In the genomic region with DNA sequence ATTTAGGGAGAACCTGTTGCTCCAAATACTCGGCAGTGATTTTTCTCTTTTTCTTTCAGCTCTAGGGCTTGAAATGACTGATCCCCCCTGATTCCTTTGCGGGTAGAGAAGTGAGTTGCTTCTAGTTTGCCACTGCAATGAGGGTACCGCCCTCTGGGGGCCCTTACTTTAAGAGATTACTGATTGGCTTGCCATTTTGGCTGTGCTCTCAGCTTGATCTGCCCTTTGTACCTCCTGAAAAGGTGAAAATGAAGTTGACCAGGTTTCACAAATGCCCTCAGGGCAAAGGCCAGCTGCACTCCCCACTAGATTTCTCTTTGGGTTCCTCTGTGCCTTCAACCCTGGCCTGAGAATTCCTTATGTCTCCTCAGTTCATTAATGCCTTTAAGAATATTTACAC, we compare ENCODE assay signal across 2 cellular contexts. TPM values are rescaled to one million over a fixed set of nuclear protein-coding genes. Genes with fewer than 3 reads are reported as not detected.
"Had no signal": no experiment of that assay in that cellular context is flagged by ENCODE, and none has a peak within 500 bp of the region (broad histone marks: within the 10 kb centered on the region; RNA-seq: fewer than 3 reads in every experiment).

No MANE protein-coding gene starts in this region.

RNA-seq across cellular contexts. Expression of gene TPPP, which starts 20.5 kb away (rescaled TPM):
- total RNA-seq: osteoblast, smooth muscle cell had no signal
- polyA plus RNA-seq: smooth muscle cell had no signal
